8 cellular contexts compared by ENCODE assay signal in the genomic region with DNA sequence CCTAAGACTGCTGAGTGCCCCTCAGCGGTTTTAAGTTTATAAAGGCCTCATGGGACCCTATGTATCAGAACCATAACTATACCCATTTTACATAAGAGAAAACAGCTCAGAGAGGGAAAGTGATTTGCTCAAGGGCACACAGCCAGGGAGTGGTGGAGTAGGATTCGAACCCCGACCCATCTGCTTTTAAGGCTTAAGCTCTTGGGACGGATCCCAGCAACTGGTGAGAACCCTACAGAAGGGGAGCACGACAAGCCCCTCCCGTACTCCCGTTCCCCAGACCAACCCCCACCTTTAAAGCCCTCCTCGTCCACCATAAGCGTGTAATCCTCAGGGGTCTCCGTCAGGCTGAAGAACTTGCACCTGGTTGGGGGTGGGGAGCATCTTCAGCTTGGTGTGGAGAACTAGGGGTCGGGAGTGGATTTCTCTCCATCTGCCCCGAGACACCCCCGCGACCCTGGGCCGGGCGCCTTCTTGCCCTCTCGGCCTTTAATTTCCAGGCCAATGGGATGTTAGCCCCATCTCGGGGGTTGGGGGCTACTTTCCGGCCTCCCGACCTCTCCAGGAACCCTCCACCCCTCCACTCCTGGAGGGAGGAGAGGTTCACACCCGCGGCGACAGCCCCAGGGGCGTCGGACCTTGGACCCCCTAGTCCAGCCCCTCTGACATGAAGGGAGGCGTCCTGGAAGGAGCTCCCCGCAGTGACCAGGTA. TPM values are rescaled to one million over a fixed set of nuclear protein-coding genes. Genes with fewer than 3 reads are reported as not detected.
DNase-seq lines count a peak whose midpoint lies in the region; ATAC-seq, FAIRE-seq and TF ChIP-seq lines count a peak whose summit lies in the region.

No MANE protein-coding gene starts in this region.

- WGBS in pancreas, 2 donors = 11 to 14% methylated on average over 27 of the region's 27 CpGs

- POLR2A ChIA-PET in RWPE1 (lab: Yijun Ruan, JAX; ENCODE audit: low non-redundant PET) = interaction anchor here (0.6 kb wide), 1 partner anchor 88 kb away, joined by 6 read pairs; no protein-coding TSS in a partner anchor

- no peaks in the 10 kb centered on the region for H3K9me3 Mint-ChIP-seq in Calu3 (ENCODE audit: low read depth, unreplicated experiment)

- peaks cover 10 to 23% (median 22%) of the 10 kb centered on the region in 3 donors for H3K4me1 ChIP-seq in pancreas

- TF ChIP-seq CTCF in Calu3 (IDR thresholded peaks at IDR 0.05; ENCODE audit: unreplicated experiment) (no peak), RWPE1 (conservative IDR thresholded peaks at IDR 0.05; ENCODE audit: low read depth) (no peak), epithelial cell of proximal tubule (conservative IDR thresholded peaks at IDR 0.05; ENCODE audit: low read depth, low read length) (no peak), pancreas (IDR thresholded peaks at IDR 0.05) (no peak)

- DNase-seq in Calu3 (no peak), RWPE1 (ENCODE audit: low spot score) (no peak), epithelial cell of proximal tubule (ENCODE audit: low read depth) (no peak), pancreas (peak in 2 of 6 donors; percentile 54 to 74), RPMI8226 (no peak), midbrain (lab: John Stamatoyannopoulos, UW) (no peak), SHP77 treated with DMSO at 0.1 percent for 48 hours (lab: John Stamatoyannopoulos, UW) (no peak), NCI-H524 (lab: John Stamatoyannopoulos, UW) (no peak)

- H3K27me3 ChIP-seq in pancreas = no peaks in the 10 kb centered on the region

- peak overlapping the region; percentile 77 for H3K4me3 Mint-ChIP-seq in Calu3 (ENCODE audit: low read depth, unreplicated experiment)

- peaks cover 0 to 16% (median 3%) of the 10 kb centered on the region in 3 donors for H3K36me3 ChIP-seq in pancreas

- H3K4me1 Mint-ChIP-seq in Calu3 (ENCODE audit: low read depth, unreplicated experiment) = peaks cover 10% of the 10 kb centered on the region

- H3K27ac ChIP-seq in RWPE1 (peak overlapping the region; percentile 95), pancreas (peak overlapping the region; percentile 68 to 80 (median 74))

- no peaks in the 10 kb centered on the region for H3K27me3 Mint-ChIP-seq in Calu3 (ENCODE audit: unreplicated experiment)

- H3K27ac Mint-ChIP-seq in Calu3 (ENCODE audit: unreplicated experiment) = peak overlapping the region; percentile 52

- CTCF ChIA-PET in Calu3 (lab: Charles Lee) = interaction anchor here (0.6 to 3.5 kb wide), 28 partner anchors 10 to 319 kb away, joined by 3 to 65 read pairs (median 4); a partner anchor contains a TSS
- CTCF ChIA-PET in RWPE1 (lab: Yijun Ruan, JAX) = interaction anchor here (0.6 to 2.0 kb wide), 14 partner anchors 9 to 160 kb away, joined by 3 to 17 read pairs (median 4); a partner anchor contains a TSS

- intact Hi-C loops in Calu3 (cut with micrococcal nuclease; ENCODE audit: unreplicated experiment) = loop anchor here (1.0 kb wide), 1 partner anchor 39 kb away; no protein-coding TSS in a partner anchor
- intact Hi-C loops in pancreas (cut with DNase I) = loop anchor here in 2 of 3 donors (5.0 kb wide), 2 partner anchors 94 to 99 kb away; a partner anchor contains a TSS

- no peaks in the 10 kb centered on the region for H3K9me3 ChIP-seq in pancreas

- TSS peak; percentile 26 for BruUV-seq in Calu3 (replicated peaks; lab: Mats Ljungman, UMichigan)

- peaks cover 73% of the 10 kb centered on the region for H3K36me3 Mint-ChIP-seq in Calu3 (ENCODE audit: insufficient read depth, unreplicated experiment)

- no peak for ATAC-seq in pancreas

- FAIRE-seq in pancreas (lab: Jason Lieb, UNC) = no peak

- H3K4me3 ChIP-seq in epithelial cell of proximal tubule (ENCODE audit: low read depth, low read length) = peak overlapping the region; percentile 89
- H3K4me3 ChIP-seq in pancreas = peak overlapping the region; percentile 73 to 96 (median 84)

RNA-seq across cellular contexts. Expression of a gene that starts 0.7 kb away (rescaled TPM):
- 12.0 and 14.2 TPM in 2 replicates for total RNA-seq in Calu3 (2022)
- total RNA-seq in epithelial cell of proximal tubule = 6.4 and 14.3 TPM in 2 replicates
- 1 to 10 TPM; 1.8 to 7.3 (median 3.8) TPM for total RNA-seq in pancreas
- polyA plus RNA-seq in pancreas = 1 to 10 TPM; 7.3 to 8.3 TPM

RNA-seq across cellular contexts. Expression of a gene that starts 21.9 kb away (rescaled TPM):
- total RNA-seq in Calu3 (2022) = not detected in 2 replicates
- not detected in 2 replicates for total RNA-seq in epithelial cell of proximal tubule
- 1 to 10 TPM in 2 of 6 donors, under 1 TPM in 3, not detected in 1; 0.13 to 1.5 (median 0.38) TPM for total RNA-seq in pancreas
- polyA plus RNA-seq in pancreas = under 1 TPM; 0.23 to 0.26 TPM

RNA-seq across cellular contexts. Expression of a gene that starts 38.2 kb away (rescaled TPM):
- total RNA-seq in Calu3 (2022) (24.5 and 24.8 TPM in 2 replicates), epithelial cell of proximal tubule (15.5 and 22.9 TPM in 2 replicates), pancreas (10 to 100 TPM in 1 of 6 donors, 1 to 10 TPM in 5; 4.0 to 14.1 (median 7.4) TPM)
- 10 to 100 TPM; 12.4 to 19.4 TPM for polyA plus RNA-seq in pancreas

RNA-seq across cellular contexts. Expression of a gene that starts 42.0 kb away (rescaled TPM):
- total RNA-seq in Calu3 (2022) = 202 and 260 TPM in 2 replicates
- 48.7 and 49.8 TPM in 2 replicates for total RNA-seq in epithelial cell of proximal tubule
- 1 to 10 TPM in 4 of 6 donors, under 1 TPM in 2; 0.32 to 5.8 (median 1.5) TPM for total RNA-seq in pancreas
- polyA plus RNA-seq in pancreas = 1 to 10 TPM; 2.7 to 4.5 TPM
